ENCODE assay signal across 3 cellular contexts in genomic region chr12:116463366-116463765, GRCh38.
TF ChIP-seq lines count a peak whose summit lies in the region.

No MANE protein-coding gene starts in this region.

TF ChIP-seq in HepG2, 621 proteins besides CTCF, POLR2A, EP300 and RAD21:
- TF ChIP-seq ZNF768 (CRISPR knock-in tag; IDR thresholded peaks at IDR 0.05) = peak; percentile 31; the same call in 1 of the 2 replicates
- TF ChIP-seq KDM5A (IDR thresholded peaks at IDR 0.05; ENCODE audit: borderline replicate concordance, low read length) = no peak
TF ChIP-seq in HepG2: peak in this region for 1.

TF ChIP-seq in IMR-90, 13 proteins besides CTCF, POLR2A, EP300 and RAD21:
- no peak for TF ChIP-seq ELK1 (IDR thresholded peaks at IDR 0.05; ENCODE audit: borderline replicate concordance, low read depth, low read length)
- no peak for TF ChIP-seq CEBPB (IDR thresholded peaks at IDR 0.05; ENCODE audit: low read depth, low read length)
- no peak for TF ChIP-seq MXI1 (IDR thresholded peaks at IDR 0.05; ENCODE audit: borderline replicate concordance, low read depth, low read length)
- no peak for TF ChIP-seq NFE2L2 (IDR thresholded peaks at IDR 0.05; ENCODE audit: low read depth, low read length)
- no peak for TF ChIP-seq BHLHE40 (IDR thresholded peaks at IDR 0.05; ENCODE audit: low read depth, low read length)
- no peak for TF ChIP-seq RFX5 (IDR thresholded peaks at IDR 0.05; ENCODE audit: low read depth, low read length)
- no peak for TF ChIP-seq SMC3 (IDR thresholded peaks at IDR 0.05; ENCODE audit: low read depth, low read length)
- TF ChIP-seq MAFK (IDR thresholded peaks at IDR 0.05; ENCODE audit: low read depth, low read length) = no peak
- no peak for TF ChIP-seq CHD1 (IDR thresholded peaks at IDR 0.05; ENCODE audit: low read depth, low read length)
- TF ChIP-seq RCOR1 (IDR thresholded peaks at IDR 0.05; ENCODE audit: insufficient replicate concordance, low read length) = no peak
- TF ChIP-seq USF2 (IDR thresholded peaks at IDR 0.05; ENCODE audit: low read depth, low read length) = no peak
- no peak for TF ChIP-seq MAZ (IDR thresholded peaks at IDR 0.05; ENCODE audit: borderline replicate concordance, low read depth, low read length)
- no peak for TF ChIP-seq FOS (IDR thresholded peaks at IDR 0.05; ENCODE audit: low read depth, low read length)

TF ChIP-seq in H1, 55 proteins besides CTCF, POLR2A, EP300 and RAD21:
- TF ChIP-seq KDM1A (IDR thresholded peaks at IDR 0.05; ENCODE audit: borderline replicate concordance, low read length) (peak; percentile 74; the same call in 1 of the 2 replicates), BRCA1 (IDR thresholded peaks at IDR 0.05; ENCODE audit: low read depth, low read length) (no peak), ASH2L (IDR thresholded peaks at IDR 0.05; ENCODE audit: low read length) (no peak), SIRT6 (IDR thresholded peaks at IDR 0.05; ENCODE audit: low read length) (no peak)
